ENCODE assay signal across 2 cellular contexts in the genomic region with DNA sequence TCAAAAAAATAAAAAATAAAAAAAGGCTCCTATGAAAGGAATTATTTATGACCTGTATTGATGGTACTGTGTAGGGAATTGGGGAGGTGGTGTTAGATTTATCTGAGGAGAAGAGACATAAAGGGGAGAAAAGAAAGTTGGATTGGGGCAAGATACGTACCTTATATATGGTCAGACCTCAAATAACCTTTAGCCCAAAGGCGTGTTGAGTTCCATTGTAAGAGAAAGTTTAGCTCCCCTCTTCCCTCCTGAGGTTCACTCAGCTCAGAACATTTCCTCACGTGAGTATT.
A peak's percentile ranks its signal among the peaks of the same experiment; 100 is the strongest.
TF ChIP-seq lines count a peak whose summit lies in the region.

No MANE protein-coding gene starts in this region.

TF ChIP-seq in GM23338, 12 proteins besides CTCF, POLR2A, EP300 and RAD21 (continued from another document):
- TF ChIP-seq, protein P1, sequence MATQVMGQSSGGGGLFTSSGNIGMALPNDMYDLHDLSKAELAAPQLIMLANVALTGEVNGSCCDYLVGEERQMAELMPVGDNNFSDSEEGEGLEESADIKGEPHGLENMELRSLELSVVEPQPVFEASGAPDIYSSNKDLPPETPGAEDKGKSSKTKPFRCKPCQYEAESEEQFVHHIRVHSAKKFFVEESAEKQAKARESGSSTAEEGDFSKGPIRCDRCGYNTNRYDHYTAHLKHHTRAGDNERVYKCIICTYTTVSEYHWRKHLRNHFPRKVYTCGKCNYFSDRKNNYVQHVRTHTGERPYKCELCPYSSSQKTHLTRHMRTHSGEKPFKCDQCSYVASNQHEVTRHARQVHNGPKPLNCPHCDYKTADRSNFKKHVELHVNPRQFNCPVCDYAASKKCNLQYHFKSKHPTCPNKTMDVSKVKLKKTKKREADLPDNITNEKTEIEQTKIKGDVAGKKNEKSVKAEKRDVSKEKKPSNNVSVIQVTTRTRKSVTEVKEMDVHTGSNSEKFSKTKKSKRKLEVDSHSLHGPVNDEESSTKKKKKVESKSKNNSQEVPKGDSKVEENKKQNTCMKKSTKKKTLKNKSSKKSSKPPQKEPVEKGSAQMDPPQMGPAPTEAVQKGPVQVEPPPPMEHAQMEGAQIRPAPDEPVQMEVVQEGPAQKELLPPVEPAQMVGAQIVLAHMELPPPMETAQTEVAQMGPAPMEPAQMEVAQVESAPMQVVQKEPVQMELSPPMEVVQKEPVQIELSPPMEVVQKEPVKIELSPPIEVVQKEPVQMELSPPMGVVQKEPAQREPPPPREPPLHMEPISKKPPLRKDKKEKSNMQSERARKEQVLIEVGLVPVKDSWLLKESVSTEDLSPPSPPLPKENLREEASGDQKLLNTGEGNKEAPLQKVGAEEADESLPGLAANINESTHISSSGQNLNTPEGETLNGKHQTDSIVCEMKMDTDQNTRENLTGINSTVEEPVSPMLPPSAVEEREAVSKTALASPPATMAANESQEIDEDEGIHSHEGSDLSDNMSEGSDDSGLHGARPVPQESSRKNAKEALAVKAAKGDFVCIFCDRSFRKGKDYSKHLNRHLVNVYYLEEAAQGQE (IDR thresholded peaks at IDR 0.05; ENCODE audit: unreplicated experiment) = no peak
- TF ChIP-seq NANOG (IDR thresholded peaks at IDR 0.05; ENCODE audit: borderline replicate concordance) (no peak), ZNF114 (CRISPR knock-in tag; IDR thresholded peaks at IDR 0.05) (no peak), EZH2phosphoT487 (IDR thresholded peaks at IDR 0.05; ENCODE audit: unreplicated experiment) (no peak)
- TF ChIP-seq, protein P2, sequence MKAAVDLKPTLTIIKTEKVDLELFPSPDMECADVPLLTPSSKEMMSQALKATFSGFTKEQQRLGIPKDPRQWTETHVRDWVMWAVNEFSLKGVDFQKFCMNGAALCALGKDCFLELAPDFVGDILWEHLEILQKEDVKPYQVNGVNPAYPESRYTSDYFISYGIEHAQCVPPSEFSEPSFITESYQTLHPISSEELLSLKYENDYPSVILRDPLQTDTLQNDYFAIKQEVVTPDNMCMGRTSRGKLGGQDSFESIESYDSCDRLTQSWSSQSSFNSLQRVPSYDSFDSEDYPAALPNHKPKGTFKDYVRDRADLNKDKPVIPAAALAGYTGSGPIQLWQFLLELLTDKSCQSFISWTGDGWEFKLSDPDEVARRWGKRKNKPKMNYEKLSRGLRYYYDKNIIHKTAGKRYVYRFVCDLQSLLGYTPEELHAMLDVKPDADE (IDR thresholded peaks at IDR 0.05) = no peak

TF ChIP-seq in K562, 482 proteins besides CTCF, POLR2A, EP300 and RAD21 (continued from another document):
- TF ChIP-seq, protein P3, sequence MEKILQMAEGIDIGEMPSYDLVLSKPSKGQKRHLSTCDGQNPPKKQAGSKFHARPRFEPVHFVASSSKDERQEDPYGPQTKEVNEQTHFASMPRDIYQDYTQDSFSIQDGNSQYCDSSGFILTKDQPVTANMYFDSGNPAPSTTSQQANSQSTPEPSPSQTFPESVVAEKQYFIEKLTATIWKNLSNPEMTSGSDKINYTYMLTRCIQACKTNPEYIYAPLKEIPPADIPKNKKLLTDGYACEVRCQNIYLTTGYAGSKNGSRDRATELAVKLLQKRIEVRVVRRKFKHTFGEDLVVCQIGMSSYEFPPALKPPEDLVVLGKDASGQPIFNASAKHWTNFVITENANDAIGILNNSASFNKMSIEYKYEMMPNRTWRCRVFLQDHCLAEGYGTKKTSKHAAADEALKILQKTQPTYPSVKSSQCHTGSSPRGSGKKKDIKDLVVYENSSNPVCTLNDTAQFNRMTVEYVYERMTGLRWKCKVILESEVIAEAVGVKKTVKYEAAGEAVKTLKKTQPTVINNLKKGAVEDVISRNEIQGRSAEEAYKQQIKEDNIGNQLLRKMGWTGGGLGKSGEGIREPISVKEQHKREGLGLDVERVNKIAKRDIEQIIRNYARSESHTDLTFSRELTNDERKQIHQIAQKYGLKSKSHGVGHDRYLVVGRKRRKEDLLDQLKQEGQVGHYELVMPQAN (IDR thresholded peaks at IDR 0.05; ENCODE audit: borderline replicate concordance) = 0 out of 2 replicates have a peak, but pooled peaks have one; percentile 54
- TF ChIP-seq PRMT5 (CRISPR knock-in tag; IDR thresholded peaks at IDR 0.05) = no peak
- peak; percentile 24; the same call in 1 of the 2 replicates for TF ChIP-seq ZFP30 (CRISPR knock-in tag; IDR thresholded peaks at IDR 0.05; ENCODE audit: borderline replicate concordance)
- TF ChIP-seq NR2C1 (IDR thresholded peaks at IDR 0.05) = no peak
- 0 out of 2 replicates have a peak, but pooled peaks have one; percentile 6 for TF ChIP-seq NR2C1 (tag; IDR thresholded peaks at IDR 0.05)
- TF ChIP-seq MAZ (CRISPR knock-in tag; conservative IDR thresholded peaks at IDR 0.05 in 1 of 2, IDR thresholded peaks at IDR 0.05 in 1 of 2) = peak in 1 of 2 experiments; percentile 26; a peak in 1 of 4 replicates
- TF ChIP-seq CTBP1 (IDR thresholded peaks at IDR 0.05; ENCODE audit: borderline replicate concordance) = no peak
- no peak for TF ChIP-seq LCOR (CRISPR knock-in tag; IDR thresholded peaks at IDR 0.05)
- peak; percentile 58; the same call in 1 of the 2 replicates for TF ChIP-seq RBFOX2 (IDR thresholded peaks at IDR 0.05; ENCODE audit: low read depth, low read length)
- TF ChIP-seq KLF10 (CRISPR knock-in tag; IDR thresholded peaks at IDR 0.05) = 0 out of 2 replicates have a peak, but pooled peaks have one; percentile 63
- no peak for TF ChIP-seq KDM4B (IDR thresholded peaks at IDR 0.05; ENCODE audit: borderline replicate concordance in 2 of 2, low read depth in 1 of 2)
- 0 out of 2 replicates have a peak, but pooled peaks have one; percentile 15 for TF ChIP-seq SNIP1 (IDR thresholded peaks at IDR 0.05; ENCODE audit: low read depth)
- TF ChIP-seq HMG20B (CRISPR knock-in tag; IDR thresholded peaks at IDR 0.05) = 0 out of 2 replicates have a peak, but pooled peaks have one; percentile 44
- TF ChIP-seq ZNF586 (CRISPR knock-in tag; conservative IDR thresholded peaks at IDR 0.05) = no peak
- TF ChIP-seq BRD4 (IDR thresholded peaks at IDR 0.05) = 0 out of 2 replicates have a peak, but pooled peaks have one; percentile 29
- 0 out of 2 replicates have a peak, but pooled peaks have one; percentile 56 for TF ChIP-seq ZNF197 (CRISPR knock-in tag; IDR thresholded peaks at IDR 0.05; ENCODE audit: low read depth)
- TF ChIP-seq MECOM (CRISPR knock-in tag; IDR thresholded peaks at IDR 0.05) = no peak
- TF ChIP-seq, protein P4, sequence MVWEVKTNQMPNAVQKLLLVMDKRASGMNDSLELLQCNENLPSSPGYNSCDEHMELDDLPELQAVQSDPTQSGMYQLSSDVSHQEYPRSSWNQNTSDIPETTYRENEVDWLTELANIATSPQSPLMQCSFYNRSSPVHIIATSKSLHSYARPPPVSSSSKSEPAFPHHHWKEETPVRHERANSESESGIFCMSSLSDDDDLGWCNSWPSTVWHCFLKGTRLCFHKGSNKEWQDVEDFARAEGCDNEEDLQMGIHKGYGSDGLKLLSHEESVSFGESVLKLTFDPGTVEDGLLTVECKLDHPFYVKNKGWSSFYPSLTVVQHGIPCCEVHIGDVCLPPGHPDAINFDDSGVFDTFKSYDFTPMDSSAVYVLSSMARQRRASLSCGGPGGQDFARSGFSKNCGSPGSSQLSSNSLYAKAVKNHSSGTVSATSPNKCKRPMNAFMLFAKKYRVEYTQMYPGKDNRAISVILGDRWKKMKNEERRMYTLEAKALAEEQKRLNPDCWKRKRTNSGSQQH (CRISPR knock-in tag; IDR thresholded peaks at IDR 0.05) = 0 out of 2 replicates have a peak, but pooled peaks have one; percentile 3
- TF ChIP-seq, protein P5, sequence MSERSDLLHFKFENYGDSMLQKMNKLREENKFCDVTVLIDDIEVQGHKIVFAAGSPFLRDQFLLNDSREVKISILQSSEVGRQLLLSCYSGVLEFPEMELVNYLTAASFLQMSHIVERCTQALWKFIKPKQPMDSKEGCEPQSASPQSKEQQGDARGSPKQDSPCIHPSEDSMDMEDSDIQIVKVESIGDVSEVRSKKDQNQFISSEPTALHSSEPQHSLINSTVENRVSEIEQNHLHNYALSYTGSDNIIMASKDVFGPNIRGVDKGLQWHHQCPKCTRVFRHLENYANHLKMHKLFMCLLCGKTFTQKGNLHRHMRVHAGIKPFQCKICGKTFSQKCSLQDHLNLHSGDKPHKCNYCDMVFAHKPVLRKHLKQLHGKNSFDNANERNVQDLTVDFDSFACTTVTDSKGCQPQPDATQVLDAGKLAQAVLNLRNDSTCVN (CRISPR knock-in tag; IDR thresholded peaks at IDR 0.05) = 0 out of 2 replicates have a peak, but pooled peaks have one; percentile 6
- TF ChIP-seq, protein P6, sequence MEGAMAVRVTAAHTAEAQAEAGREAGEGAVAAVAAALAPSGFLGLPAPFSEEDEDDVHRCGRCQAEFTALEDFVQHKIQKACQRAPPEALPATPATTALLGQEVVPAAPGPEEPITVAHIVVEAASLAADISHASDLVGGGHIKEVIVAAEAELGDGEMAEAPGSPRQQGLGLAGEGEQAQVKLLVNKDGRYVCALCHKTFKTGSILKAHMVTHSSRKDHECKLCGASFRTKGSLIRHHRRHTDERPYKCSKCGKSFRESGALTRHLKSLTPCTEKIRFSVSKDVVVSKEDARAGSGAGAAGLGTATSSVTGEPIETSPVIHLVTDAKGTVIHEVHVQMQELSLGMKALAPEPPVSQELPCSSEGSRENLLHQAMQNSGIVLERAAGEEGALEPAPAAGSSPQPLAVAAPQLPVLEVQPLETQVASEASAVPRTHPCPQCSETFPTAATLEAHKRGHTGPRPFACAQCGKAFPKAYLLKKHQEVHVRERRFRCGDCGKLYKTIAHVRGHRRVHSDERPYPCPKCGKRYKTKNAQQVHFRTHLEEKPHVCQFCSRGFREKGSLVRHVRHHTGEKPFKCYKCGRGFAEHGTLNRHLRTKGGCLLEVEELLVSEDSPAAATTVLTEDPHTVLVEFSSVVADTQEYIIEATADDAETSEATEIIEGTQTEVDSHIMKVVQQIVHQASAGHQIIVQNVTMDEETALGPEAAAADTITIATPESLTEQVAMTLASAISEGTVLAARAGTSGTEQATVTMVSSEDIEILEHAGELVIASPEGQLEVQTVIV (CRISPR knock-in tag; IDR thresholded peaks at IDR 0.05; ENCODE audit: borderline replicate concordance) = 0 out of 2 replicates have a peak, but pooled peaks have one; percentile 29
- peak; percentile 22; the same call in 1 of the 2 replicates for TF ChIP-seq ELF1 (tag; IDR thresholded peaks at IDR 0.05)
- TF ChIP-seq ZBTB8A (IDR thresholded peaks at IDR 0.05; ENCODE audit: partially characterized antibody) = no peak
- TF ChIP-seq, protein P7, sequence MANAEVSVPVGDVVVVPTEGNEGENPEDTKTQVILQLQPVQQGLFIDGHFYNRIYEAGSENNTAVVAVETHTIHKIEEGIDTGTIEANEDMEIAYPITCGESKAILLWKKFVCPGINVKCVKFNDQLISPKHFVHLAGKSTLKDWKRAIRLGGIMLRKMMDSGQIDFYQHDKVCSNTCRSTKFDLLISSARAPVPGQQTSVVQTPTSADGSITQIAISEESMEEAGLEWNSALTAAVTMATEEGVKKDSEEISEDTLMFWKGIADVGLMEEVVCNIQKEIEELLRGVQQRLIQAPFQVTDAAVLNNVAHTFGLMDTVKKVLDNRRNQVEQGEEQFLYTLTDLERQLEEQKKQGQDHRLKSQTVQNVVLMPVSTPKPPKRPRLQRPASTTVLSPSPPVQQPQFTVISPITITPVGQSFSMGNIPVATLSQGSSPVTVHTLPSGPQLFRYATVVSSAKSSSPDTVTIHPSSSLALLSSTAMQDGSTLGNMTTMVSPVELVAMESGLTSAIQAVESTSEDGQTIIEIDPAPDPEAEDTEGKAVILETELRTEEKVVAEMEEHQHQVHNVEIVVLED (CRISPR knock-in tag; IDR thresholded peaks at IDR 0.05) = 0 out of 2 replicates have a peak, but pooled peaks have one; percentile 6
- no peak for TF ChIP-seq ZNF79 (CRISPR knock-in tag; IDR thresholded peaks at IDR 0.05; ENCODE audit: low read depth)
